ENCODE assay signal across 21 cellular contexts in genomic region chr20:62246872-62247652, GRCh38. TPM values are rescaled to one million over a fixed set of nuclear protein-coding genes. Genes with fewer than 3 reads are reported as not detected.
DNase-seq lines count a peak whose midpoint lies in the region; ATAC-seq, FAIRE-seq and TF ChIP-seq lines count a peak whose summit lies in the region.
"Had no signal": no experiment of that assay in that cellular context is flagged by ENCODE, and none has a peak within 500 bp of the region (broad histone marks: within the 10 kb centered on the region; RNA-seq: fewer than 3 reads in every experiment).

No MANE protein-coding gene starts in this region.

- intact Hi-C loops in breast epithelium (cut with DNase I; ENCODE audit: low total_unique reads) (no loop called here), MCF 10A (cut with micrococcal nuclease) (no loop called here), heart left ventricle (cut with DNase I) (loop anchor here in 2 of 10 donors (2.0 to 5.0 kb wide), 2 partner anchors 35 to 36 kb away; no protein-coding TSS in a partner anchor), upper lobe of right lung (cut with DNase I) (no loop called here)

- H3K27me3 ChIP-seq in breast epithelium (no peaks in the 10 kb centered on the region), heart left ventricle (no peaks in the 10 kb centered on the region), upper lobe of right lung (no peaks in the 10 kb centered on the region)
- H3K27me3 ChIP-seq: tibial artery had no signal

- ATAC-seq in heart left ventricle (peak; percentile 75 to 88 (median 84)), upper lobe of right lung (peak; percentile 33)
- ATAC-seq: activated CD4-positive, alpha-beta T cell treated with anti-CD3 and anti-CD28 coated beads for 36 hours; activated naive CD4-positive, alpha-beta T cell treated with anti-CD3 and anti-CD28 coated beads, Interleukin-2, amount 50 U/mL, for 72 hours; T-helper 17 cell had no signal

- H3K4me1 ChIP-seq in breast epithelium (peaks cover 3 to 6% of the 10 kb centered on the region in 2 donors), heart left ventricle (peaks cover 0 to 81% (median 52%) of the 10 kb centered on the region in 12 donors), upper lobe of right lung (peaks cover 5% of the 10 kb centered on the region)

- no peaks in the 10 kb centered on the region for H3K27me3 Mint-ChIP-seq in MCF 10A (ENCODE audit: insufficient read depth, unreplicated experiment)
- no peaks in the 10 kb centered on the region for H3K27me3 Mint-ChIP-seq in neural crest cell (ENCODE audit: low read depth)
- H3K27me3 Mint-ChIP-seq: activated CD4-positive, alpha-beta T cell treated with anti-CD3 and anti-CD28 coated beads for 36 hours; IgD-negative memory B cell; naive B cell; T-helper 17 cell had no signal

- POLR2A ChIA-PET in MCF 10A (lab: Yijun Ruan, JAX) = no interaction called here

- H3K4me3 Mint-ChIP-seq in MCF 10A (ENCODE audit: unreplicated experiment) = no peak overlapping the region
- H3K4me3 Mint-ChIP-seq in neural crest cell = no peak overlapping the region
- H3K4me3 Mint-ChIP-seq: activated CD4-positive, alpha-beta T cell treated with anti-CD3 and anti-CD28 coated beads for 36 hours; HFFc6; IgD-negative memory B cell; T-helper 17 cell had no signal

- CTCF ChIA-PET in MCF 10A (lab: Yijun Ruan, JAX) = interaction anchor here (0.6 kb wide), 1 partner anchor 135 kb away, joined by 3 read pairs; no protein-coding TSS in a partner anchor

- FAIRE-seq in GM12891 (lab: Jason Lieb, UNC) = no peak
- FAIRE-seq: GM12892 had no signal

- H3K4me3 ChIP-seq in breast epithelium (no peak overlapping the region), heart left ventricle (no peak overlapping the region), upper lobe of right lung (no peak overlapping the region)
- H3K4me3 ChIP-seq: lower lobe of right lung, tibial artery had no signal

- no peak for TF ChIP-seq CTCF in breast epithelium (IDR thresholded peaks at IDR 0.05)
- TF ChIP-seq CTCF in MCF 10A (IDR thresholded peaks at IDR 0.05; ENCODE audit: unreplicated experiment) = no peak
- TF ChIP-seq CTCF in heart left ventricle (IDR thresholded peaks at IDR 0.05) = no peak
- TF ChIP-seq CTCF in neural crest cell (conservative IDR thresholded peaks at IDR 0.05) = no peak
- TF ChIP-seq CTCF in upper lobe of right lung (IDR thresholded peaks at IDR 0.05) = no peak

- BruUV-seq in MCF 10A (replicated peaks; lab: Mats Ljungman, UMichigan) = no TSS peak

- WGBS in heart left ventricle, 4 donors = 37 to 54% (median 49%) methylated on average over 22 of the region's 22 CpGs

- H3K9me3 Mint-ChIP-seq in MCF 10A (ENCODE audit: unreplicated experiment) (no peaks in the 10 kb centered on the region), neural crest cell (no peaks in the 10 kb centered on the region)
- H3K9me3 Mint-ChIP-seq: activated naive CD4-positive, alpha-beta T cell treated with anti-CD3 and anti-CD28 coated beads, Interleukin-2, amount 50 U/mL, for 72 hours; HFFc6; IgD-negative memory B cell had no signal

- no peak for TF ChIP-seq POLR2A in breast epithelium (IDR thresholded peaks at IDR 0.05)
- no peak for TF ChIP-seq POLR2A in heart left ventricle (IDR thresholded peaks at IDR 0.05)
- no peak for TF ChIP-seq POLR2A in GM12891 (IDR thresholded peaks at IDR 0.05; ENCODE audit: low read depth, low read length)

- H3K36me3 Mint-ChIP-seq in MCF 10A (ENCODE audit: insufficient read depth, unreplicated experiment) (peaks cover 12% of the 10 kb centered on the region), neural crest cell (ENCODE audit: low read depth) (no peaks in the 10 kb centered on the region)
- H3K36me3 Mint-ChIP-seq: activated naive CD4-positive, alpha-beta T cell treated with anti-CD3 and anti-CD28 coated beads, Interleukin-2, amount 50 U/mL, for 72 hours; IgD-negative memory B cell; naive B cell had no signal

- H3K27ac ChIP-seq in breast epithelium (peak overlapping the region; percentile 66 to 72), heart left ventricle (peak overlapping the region in 11 of 12 donors; percentile 24 to 86 (median 62)), upper lobe of right lung (no peak overlapping the region)
- H3K27ac ChIP-seq: lower lobe of right lung, tibial artery had no signal

- H3K27ac Mint-ChIP-seq in MCF 10A (ENCODE audit: low read depth, unreplicated experiment) (no peak overlapping the region), neural crest cell (ENCODE audit: unreplicated experiment) (peak overlapping the region; percentile 67)
- H3K27ac Mint-ChIP-seq: activated CD4-positive, alpha-beta T cell treated with anti-CD3 and anti-CD28 coated beads for 36 hours; HFFc6; IgD-negative memory B cell; naive B cell had no signal

- H3K4me1 Mint-ChIP-seq in MCF 10A (ENCODE audit: insufficient read depth, unreplicated experiment) (no peaks in the 10 kb centered on the region), neural crest cell (peaks cover 13% of the 10 kb centered on the region)

- DNase-seq in breast epithelium (ENCODE audit: low spot score in 2 of 2) (peak; percentile 44 to 66), MCF 10A (ENCODE audit: unreplicated experiment) (no peak), heart left ventricle (peak in 4 of 5 donors; percentile 61 to 85 (median 74)), neural crest cell (ENCODE audit: low read depth, low spot score) (no peak), upper lobe of right lung (no peak), COR-L47 (lab: John Stamatoyannopoulos, UW) (no peak), NCI-H1092 treated with DMSO at 0.1 percent for 48 hours (lab: John Stamatoyannopoulos, UW) (no peak), GM12891 (ENCODE audit: insufficient read length, low spot score) (no peak)
- DNase-seq: activated CD4-positive, alpha-beta T cell treated with anti-CD3 and anti-CD28 coated beads for 36 hours; effector CD8-positive, alpha-beta T cell; HFFc6; lower lobe of right lung; naive B cell; NCI-H1092; stimulated activated CD4-positive, alpha-beta T cell treated with anti-CD3 and anti-CD28 coated beads, Interleukin-2, amount 100 ng/mL, for 48 hours; T-helper 17 cell; tibial artery had no signal

- H3K36me3 ChIP-seq in breast epithelium (no peaks in the 10 kb centered on the region), heart left ventricle (peaks cover 0 to 8% (median 0%) of the 10 kb centered on the region in 9 donors), upper lobe of right lung (peaks cover 6% of the 10 kb centered on the region)

- H3K9me3 ChIP-seq in breast epithelium (no peaks in the 10 kb centered on the region), heart left ventricle (no peaks in the 10 kb centered on the region), upper lobe of right lung (no peaks in the 10 kb centered on the region)
- H3K9me3 ChIP-seq: lower lobe of right lung, tibial artery had no signal

TF ChIP-seq in GM12891, 5 proteins besides CTCF, POLR2A, EP300 and RAD21:
- TF ChIP-seq SPI1 (IDR thresholded peaks at IDR 0.05; ENCODE audit: low read depth, low read length) (no peak), PAX5 (IDR thresholded peaks at IDR 0.05; ENCODE audit: insufficient read depth, low read length, severe bottlenecking) (no peak), TAF1 (IDR thresholded peaks at IDR 0.05; ENCODE audit: low read depth, low read length) (no peak), POLR2AphosphoS5 (IDR thresholded peaks at IDR 0.05; ENCODE audit: low read depth, low read length) (no peak), POU2F2 (IDR thresholded peaks at IDR 0.05; ENCODE audit: low read depth, low read length) (no peak)

RNA-seq across cellular contexts. Expression of gene OSBPL2, which starts 8.7 kb away (rescaled TPM):
- total RNA-seq in breast epithelium (10 to 100 TPM; 25.0 to 46.1 (median 38.0) TPM), MCF 10A (2022) (38.8 and 51.9 TPM in 2 replicates), heart left ventricle (10 to 100 TPM; 20.7 to 57.9 (median 40.3) TPM), neural crest cell (33.1 and 35.6 TPM in 2 replicates), upper lobe of right lung (52.3 TPM)
- polyA plus RNA-seq in heart left ventricle = 10 to 100 TPM; 20.0 to 21.7 TPM
- polyA plus RNA-seq in GM12891 (2012; ENCODE audit: low read depth, missing spikeins) = 11.1 TPM

RNA-seq across cellular contexts. Expression of gene HRH3, which starts 27.0 kb away (rescaled TPM):
- not detected for total RNA-seq in breast epithelium
- not detected in 2 replicates for total RNA-seq in MCF 10A (2022)
- total RNA-seq in heart left ventricle = not detected
- not detected for polyA plus RNA-seq in heart left ventricle
- 0.75 and 0.86 TPM in 2 replicates for total RNA-seq in neural crest cell
- total RNA-seq in upper lobe of right lung = not detected
- polyA plus RNA-seq in GM12891 (2012; ENCODE audit: low read depth, missing spikeins) = not detected
- total RNA-seq: A172; activated CD4-positive, alpha-beta T cell treated with anti-CD3 and anti-CD28 coated beads for 36 hours; activated naive CD4-positive, alpha-beta T cell treated with anti-CD3 and anti-CD28 coated beads, Interleukin-2, amount 50 U/mL, for 72 hours; HFFc6; lower lobe of right lung; T-helper 17 cell had no signal
- polyA plus RNA-seq: IgD-negative memory B cell had no signal

RNA-seq across cellular contexts. Expression of gene ADRM1, which starts 55.7 kb away (rescaled TPM):
- total RNA-seq in breast epithelium = 100 to 1,000 TPM in 2 of 3 donors, 10 to 100 TPM in 1; 80.2 to 131 (median 105) TPM
- 98.0 and 127 TPM in 2 replicates for total RNA-seq in MCF 10A (2022)
- 100 to 1,000 TPM in 3 of 9 donors, 10 to 100 TPM in 6; 66.8 to 218 (median 79.8) TPM for total RNA-seq in heart left ventricle
- 100 to 1,000 TPM in 1 of 2 donors, 10 to 100 TPM in 1; 87.2 to 187 TPM for polyA plus RNA-seq in heart left ventricle
- 90.4 and 98.8 TPM in 2 replicates for total RNA-seq in neural crest cell
- total RNA-seq in upper lobe of right lung = 73.4 TPM
- polyA plus RNA-seq in GM12891 (2012; ENCODE audit: low read depth, missing spikeins) = 68.5 TPM

Comparison
In these comparisons a context has a peak if more than half of its experiments do, and no peak if none do; other contexts are left out.
1. DNase-seq: peak in breast epithelium (2 of 2) and heart left ventricle (4 of 5); none in MCF 10A (single experiment), neural crest cell (single experiment), upper lobe of right lung (single experiment), COR-L47 (single experiment), NCI-H1092 treated with DMSO at 0.1 percent for 48 hours (single experiment) and GM12891 (single experiment).